ENCODE assay signal across 1 cellular context in the genomic region with DNA sequence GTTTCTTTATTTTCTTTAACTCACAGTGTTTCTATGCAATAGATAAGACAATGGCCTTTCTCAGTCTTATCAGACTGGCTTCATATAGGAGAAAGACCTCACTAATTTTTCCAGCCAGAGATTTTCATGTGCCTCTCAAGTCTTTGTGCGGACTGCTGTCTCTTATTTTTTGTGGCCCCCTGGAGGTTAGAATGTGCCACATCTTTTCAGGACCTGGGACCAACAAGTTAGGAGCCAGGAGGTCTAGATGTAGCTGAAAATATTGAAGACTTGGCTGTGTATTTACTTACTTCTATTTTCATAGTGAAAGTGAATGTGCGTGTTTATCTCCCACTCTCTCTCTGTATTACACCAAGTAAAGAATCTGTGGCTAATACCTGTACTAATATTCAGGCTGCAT.
A peak's percentile ranks its signal among the peaks of the same experiment; 100 is the strongest.
TF ChIP-seq lines count a peak whose summit lies in the region.

No MANE protein-coding gene starts in this region.

TF ChIP-seq in H1, 55 proteins besides CTCF, POLR2A, EP300 and RAD21:
- TF ChIP-seq SIX5 (IDR thresholded peaks at IDR 0.05; ENCODE audit: low read depth, low read length), result no peak
- TF ChIP-seq TEAD4 (IDR thresholded peaks at IDR 0.05; ENCODE audit: low read depth, low read length), result peak; percentile 76
